14 cellular contexts compared by ENCODE assay signal in the genomic region with DNA sequence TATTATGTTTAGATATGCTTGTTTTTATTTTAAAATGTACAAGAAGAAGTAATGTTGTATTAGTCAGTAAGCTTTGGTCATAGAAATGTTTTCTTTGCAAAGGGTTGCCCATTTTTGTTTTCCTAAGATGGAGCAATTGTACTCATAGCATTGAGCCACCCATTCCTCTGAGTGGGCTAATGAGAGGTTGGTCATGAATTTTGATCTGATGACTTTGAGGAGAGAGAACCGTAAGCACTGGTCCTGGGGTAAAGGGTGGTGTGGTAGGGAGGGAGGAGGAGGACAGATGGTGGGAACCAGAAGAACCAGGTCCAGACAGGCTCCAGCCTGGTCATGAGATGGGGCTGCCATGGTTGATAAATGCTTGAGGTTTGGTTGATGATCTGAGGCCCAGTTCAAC. TPM values are rescaled to one million over a fixed set of nuclear protein-coding genes. Genes with fewer than 3 reads are reported as not detected.
DNase-seq lines count a peak whose midpoint lies in the region; ATAC-seq, FAIRE-seq and TF ChIP-seq lines count a peak whose summit lies in the region.
"Had no signal": no experiment of that assay in that cellular context is flagged by ENCODE, and none has a peak within 500 bp of the region (broad histone marks: within the 10 kb centered on the region; RNA-seq: fewer than 3 reads in every experiment).

No MANE protein-coding gene starts in this region.

- peak overlapping the region; percentile 86 to 91 for H3K27ac ChIP-seq in A549
- H3K27ac ChIP-seq in K562 (ENCODE audit: extremely low read depth, low read depth, low read length) = peak overlapping the region; percentile 93; the same call in 1 of the 3 replicates
- H3K27ac ChIP-seq in mesodermal cell (ENCODE audit: low read depth, low read length, severe bottlenecking) = peak overlapping the region; percentile 41
- H3K27ac ChIP-seq in caudate nucleus (ENCODE audit: low read depth, low read length) = no peak overlapping the region

- H3K9me3 ChIP-seq in A549 (no peaks in the 10 kb centered on the region), K562 (replicated peaks; ENCODE audit: control insufficient read depth, insufficient read depth, low read depth, low read length) (no peaks in the 10 kb centered on the region), mesodermal cell (ENCODE audit: control insufficient read depth, low read length) (no peaks in the 10 kb centered on the region)
- H3K9me3 ChIP-seq: Caco-2, right atrium auricular region had no signal

- ATAC-seq in A549 = no peak
- no peak for ATAC-seq in K562
- ATAC-seq in HG02870 (IDR thresholded peaks at IDR 0.05; ENCODE audit: unreplicated experiment) = no peak
- ATAC-seq in HG02885 (IDR thresholded peaks at IDR 0.05; ENCODE audit: poor library complexity, unreplicated experiment) = no peak

- BruUV-seq in K562 (replicated peaks; lab: Mats Ljungman, UMichigan) = no TSS peak

- TF ChIP-seq CTCF in A549 (IDR thresholded peaks at IDR 0.05) (no peak), HFFc6 (IDR thresholded peaks at IDR 0.05) (no peak), K562 (IDR thresholded peaks at IDR 0.05 in 2 of 3, conservative IDR thresholded peaks at IDR 0.05 in 1 of 3; ENCODE audit: insufficient read depth in 2 of 3, low read depth in 1 of 3, low read length in 3 of 3) (no peak)

- H3K4me1 Mint-ChIP-seq in HFFc6 (ENCODE audit: low read depth) = peaks cover 78% of the 10 kb centered on the region

- peaks cover 8% of the 10 kb centered on the region; the same call in 1 of the 2 replicates for H3K36me3 Mint-ChIP-seq in HFFc6 (ENCODE audit: low read depth)
- H3K36me3 Mint-ChIP-seq: activated naive CD8-positive, alpha-beta T cell had no signal

- H3K79me2 ChIP-seq in K562 (ENCODE audit: control insufficient read depth, insufficient read depth, low read length) = no peaks in the 10 kb centered on the region

- in situ Hi-C loops in K562 (cut with MboI) = loop anchor here (5.0 kb wide), 1 partner anchor 520 kb away; no protein-coding TSS in a partner anchor

- no peaks in the 10 kb centered on the region for H3K9me1 ChIP-seq in K562 (ENCODE audit: control insufficient read depth, insufficient read depth, low read length)

- H3K9me3 Mint-ChIP-seq in HFFc6 = no peaks in the 10 kb centered on the region
- H3K9me3 Mint-ChIP-seq: neural crest cell; T-helper 2 cell treated with Interferon-gamma antibody and Interleukin-4, amounts not matched to agents 5 μg/mL and 100 μg/mL, for 36 hours had no signal

- FAIRE-seq in A549 (lab: Jason Lieb, UNC) = no peak
- no peak for FAIRE-seq in K562 (lab: Jason Lieb, UNC)

- no peaks in the 10 kb centered on the region for H4K20me1 ChIP-seq in K562 (replicated peaks; ENCODE audit: control insufficient read depth, insufficient read depth, low read length)

- DNase-seq in A549 (ENCODE audit: low read depth in 1 of 2, low spot score in 1 of 2) = no peak
- no peak for DNase-seq in HFFc6
- DNase-seq in K562 (ENCODE audit: extremely low read depth in 1 of 4, low spot score in 3 of 4) = no peak
- DNase-seq in caudate nucleus (lab: John Stamatoyannopoulos, UW) = no peak
- DNase-seq in NAMALWA (ENCODE audit: low spot score) = no peak
- DNase-seq: Caco-2, SIG-M5 had no signal

- POLR2A ChIA-PET in A549 (lab: Yijun Ruan, JAX) (no interaction called here), K562 (lab: Yijun Ruan, JAX) (interaction anchor here (0.6 to 2.4 kb wide), 7 partner anchors 10 to 452 kb away, joined by 3 to 17 read pairs (median 5); no protein-coding TSS in a partner anchor)

- H3K4me2 ChIP-seq in A549 = peak overlapping the region; percentile 78
- peak overlapping the region; percentile 83 for H3K4me2 ChIP-seq in K562 (ENCODE audit: insufficient read depth, low read length)

- H3K36me3 ChIP-seq in K562 (ENCODE audit: control insufficient read depth, insufficient read depth, low read length) = no peaks in the 10 kb centered on the region
- H3K36me3 ChIP-seq in mesodermal cell (ENCODE audit: control insufficient read depth, insufficient read depth, low read length) = no peaks in the 10 kb centered on the region
- H3K36me3 ChIP-seq: right atrium auricular region had no signal

- H3K4me3 Mint-ChIP-seq in HFFc6 = peak overlapping the region; percentile 77

- H3K9ac ChIP-seq in K562 (ENCODE audit: insufficient read depth in 1 of 2, low read depth in 2 of 2, low read length in 2 of 2) = no peak overlapping the region

- TF ChIP-seq POLR2A in A549 (IDR thresholded peaks at IDR 0.05; ENCODE audit: low read length) (no peak), K562 (conservative IDR thresholded peaks at IDR 0.05) (no peak)

- H3K4me3 ChIP-seq in A549 (no peak overlapping the region), K562 (no peak overlapping the region), mesodermal cell (ENCODE audit: extremely low read depth, insufficient read depth, low read length, poor library complexity, severe bottlenecking) (no peak overlapping the region)
- H3K4me3 ChIP-seq: right atrium auricular region had no signal

- no peaks in the 10 kb centered on the region; the same call in 1 of the 2 replicates for H3K27me3 Mint-ChIP-seq in HFFc6 (ENCODE audit: insufficient read depth)

- H3K27me3 ChIP-seq in K562 (ENCODE audit: control insufficient read depth in 2 of 2, insufficient read depth in 2 of 2, low read length in 2 of 2) = no peaks in the 10 kb centered on the region
- H3K27me3 ChIP-seq: right atrium auricular region had no signal

- no peak for TF ChIP-seq EP300 in A549 (IDR thresholded peaks at IDR 0.05)
- TF ChIP-seq EP300 in K562 (IDR thresholded peaks at IDR 0.05; ENCODE audit: low read length) = no peak

- CTCF ChIA-PET in A549 (lab: Yijun Ruan, JAX) (interaction anchor here (0.6 to 12.3 kb wide), 32 partner anchors 9 to 608 kb away, joined by 3 to 148 read pairs (median 5); partner anchors contain the start of genes ATP6V0B and SLC6A9), K562 (lab: Yijun Ruan, JAX; ENCODE audit: low intra/inter-chr PET ratio) (interaction anchor here (0.8 to 3.2 kb wide), 5 partner anchors 10 to 284 kb away, joined by 3 to 33 read pairs (median 5); no protein-coding TSS in a partner anchor)

- TF ChIP-seq RAD21 in A549 (conservative IDR thresholded peaks at IDR 0.05 in 1 of 2, IDR thresholded peaks at IDR 0.05 in 1 of 2) (no peak), K562 (CRISPR knock-in tag; conservative IDR thresholded peaks at IDR 0.05 in 1 of 2, IDR thresholded peaks at IDR 0.05 in 1 of 2) (no peak)

- peak overlapping the region; percentile 90 for H3K27ac Mint-ChIP-seq in HFFc6
- H3K27ac Mint-ChIP-seq: T-helper 2 cell treated with Interferon-gamma antibody and Interleukin-4, amounts not matched to agents 5 μg/mL and 100 μg/mL, for 36 hours had no signal

- intact Hi-C loops in K562 (cut with micrococcal nuclease) = loop anchor here (1.0 to 5.0 kb wide), 5 partner anchors 42 to 820 kb away; partner anchors contain the start of gene ARTN

- 67% methylated on average over 1 of the region's 1 CpG for WGBS in A549 (ENCODE audit: missing lambda C conversion rate)
- WGBS in K562 (ENCODE audit: insufficient coverage, low coverage, missing lambda C conversion rate) = 47% methylated on average over 1 of the region's 1 CpG
- WGBS in mesodermal cell (ENCODE audit: insufficient coverage in 2 of 2), 2 experiments = 90 to 93% methylated on average over 1 of the region's 1 CpG

- H3K4me1 ChIP-seq in A549 (peaks cover 45% of the 10 kb centered on the region), K562 (replicated peaks in 1 of 2; ENCODE audit: control insufficient read depth in 2 of 2, insufficient read depth in 2 of 2, low read length in 2 of 2) (peaks cover 28 to 43% of the 10 kb centered on the region in 2 experiments; a peak in 4 of 5 replicates), mesodermal cell (ENCODE audit: control insufficient read depth, insufficient read depth, low read length, poor library complexity, severe bottlenecking) (peaks cover 26% of the 10 kb centered on the region)

- H2AFZ ChIP-seq in K562 (ENCODE audit: low read depth, low read length) = peak overlapping the region; percentile 97

RNA-seq across cellular contexts. Expression of gene SLC6A9, which starts 15.9 kb away (rescaled TPM):
- polyA plus RNA-seq in A549 (2011; rRNA removed) (9.0 and 10.5 TPM in 2 replicates), A549 (2017; fragmentation: RNase III; extraction: RNeasy Plus Mini Kit Qiagen cat#74134 plus additional on column Dnase treatment) (11.1 to 17.7 TPM (median 17.3 TPM) in 3 replicates), K562 (2011; rRNA removed) (2.9 and 8.8 TPM in 2 replicates), K562 (2014; fragmentation: Illumina TruSeq; extraction: Trizol) (12.9 and 16.7 TPM in 2 replicates), K562 (2014; fragmentation: Nextera tagmentation; extraction: Ambion mirVana) (under 1 TPM; 0.17 to 0.25 TPM), K562 (2014; rRNA removed) (10.5 and 10.6 TPM in 2 replicates)
- 6.4 and 8.3 TPM in 2 replicates for polyA plus RNA-seq in A549 (2012; cell fraction: cytosol; rRNA removed)
- polyA plus RNA-seq in A549 (2012; cell fraction: nucleus; rRNA removed) = 15.9 and 22.1 TPM in 2 replicates
- polyA minus RNA-seq in A549 (2011; rRNA and poly(A)+ RNA removed) = 22.0 and 24.1 TPM in 2 replicates
- 10 to 100 TPM in 2 of 6 experiments, 1 to 10 TPM in 4; 8.3 to 11.0 (median 9.3) TPM for total RNA-seq in HFFc6 (2021; fragmentation: NEBNext Ultra II Directional; extraction: Animal tissue kit (Norgen Biotek cat#: 25700))
- 15.5 and 41.5 TPM in 2 replicates for total RNA-seq in K562 (2011; cell fraction: chromatin; rRNA removed; ENCODE audit: low replicate concordance)
- 28.5 and 33.8 TPM in 2 replicates for total RNA-seq in K562 (2011; cell fraction: nucleolus; rRNA removed)
- 21.3 and 22.7 TPM in 2 replicates for total RNA-seq in K562 (2011; cell fraction: nucleoplasm; rRNA removed)
- total RNA-seq in K562 (2014; rRNA removed) (4.1 and 8.4 TPM in 2 replicates), K562 (2014; rRNA removed; fragmentation: Illumina TruSeq; extraction: Trizol) (2.5 and 3.0 TPM in 2 replicates), K562 (2015; rRNA removed; fragmentation: Illumina TruSeq; extraction: Trizol) (0.51 and 0.75 TPM in 2 replicates), K562 (2021) (16.7 and 18.7 TPM in 2 replicates)
- polyA plus RNA-seq in K562 (2011; cell fraction: cytosol; rRNA removed) = 5.7 and 6.6 TPM in 2 replicates
- 27.8 and 27.9 TPM in 2 replicates for polyA plus RNA-seq in K562 (2011; cell fraction: nucleus; rRNA removed)
- 6.2 and 54.3 TPM in 2 replicates for polyA plus RNA-seq in K562 (2012)
- polyA minus RNA-seq in K562 (2011; rRNA and poly(A)+ RNA removed) = 3.7 and 5.1 TPM in 2 replicates
- polyA minus RNA-seq in K562 (2011; cell fraction: cytosol; rRNA and poly(A)+ RNA removed) = 2.5 and 5.5 TPM in 2 replicates
- 6.1 and 10.2 TPM in 2 replicates for polyA minus RNA-seq in K562 (2011; cell fraction: nucleus; rRNA and poly(A)+ RNA removed)
- polyA plus RNA-seq in mesodermal cell (2013, experiment 1 of 2) = 13.7 TPM
- polyA plus RNA-seq in mesodermal cell (2013, experiment 2 of 2) = 11.8 TPM

RNA-seq across cellular contexts. Expression of gene CCDC24, which starts 55.7 kb away (rescaled TPM):
- 2.0 and 2.9 TPM in 2 replicates for polyA plus RNA-seq in A549 (2011; rRNA removed)
- 3.5 and 5.4 TPM in 2 replicates for polyA plus RNA-seq in A549 (2012; cell fraction: cytosol; rRNA removed)
- 12.0 and 17.8 TPM in 2 replicates for polyA plus RNA-seq in A549 (2012; cell fraction: nucleus; rRNA removed)
- polyA plus RNA-seq in A549 (2017; fragmentation: RNase III; extraction: RNeasy Plus Mini Kit Qiagen cat#74134 plus additional on column Dnase treatment) = 9.3 to 12.5 TPM (median 10.2 TPM) in 3 replicates
- polyA minus RNA-seq in A549 (2011; rRNA and poly(A)+ RNA removed) = 2.0 and 2.4 TPM in 2 replicates
- total RNA-seq in HFFc6 (2021; fragmentation: NEBNext Ultra II Directional; extraction: Animal tissue kit (Norgen Biotek cat#: 25700)) = 1 to 10 TPM; 5.6 to 7.7 (median 6.5) TPM
- 1.4 and 6.8 TPM in 2 replicates for total RNA-seq in K562 (2011; cell fraction: chromatin; rRNA removed; ENCODE audit: low replicate concordance)
- total RNA-seq in K562 (2011; cell fraction: nucleolus; rRNA removed) = 5.8 TPM in 2 replicates
- 4.1 and 6.1 TPM in 2 replicates for total RNA-seq in K562 (2011; cell fraction: nucleoplasm; rRNA removed)
- total RNA-seq in K562 (2014; rRNA removed) = 3.0 and 4.5 TPM in 2 replicates
- total RNA-seq in K562 (2014; rRNA removed; fragmentation: Illumina TruSeq; extraction: Trizol) = 0.70 and 1.5 TPM in 2 replicates
- 1.7 and 2.2 TPM in 2 replicates for total RNA-seq in K562 (2015; rRNA removed; fragmentation: Illumina TruSeq; extraction: Trizol)
- 4.4 and 5.2 TPM in 2 replicates for total RNA-seq in K562 (2021)
- polyA plus RNA-seq in K562 (2011; rRNA removed) = 1.3 and 2.3 TPM in 2 replicates
- 2.0 and 4.9 TPM in 2 replicates for polyA plus RNA-seq in K562 (2011; cell fraction: cytosol; rRNA removed)
- polyA plus RNA-seq in K562 (2011; cell fraction: nucleus; rRNA removed) = 6.8 and 13.1 TPM in 2 replicates
- polyA plus RNA-seq in K562 (2012) = 3.7 and 4.3 TPM in 2 replicates
- 1.5 and 3.0 TPM in 2 replicates for polyA plus RNA-seq in K562 (2014; fragmentation: Illumina TruSeq; extraction: Trizol)
- under 1 TPM; 0.31 to 0.64 TPM for polyA plus RNA-seq in K562 (2014; fragmentation: Nextera tagmentation; extraction: Ambion mirVana)
- polyA plus RNA-seq in K562 (2014; rRNA removed) = 3.7 and 4.5 TPM in 2 replicates
- polyA minus RNA-seq in K562 (2011; rRNA and poly(A)+ RNA removed) = 0.36 and 0.39 TPM in 2 replicates
- 1.1 and 5.4 TPM in 2 replicates for polyA minus RNA-seq in K562 (2011; cell fraction: cytosol; rRNA and poly(A)+ RNA removed)
- 1.7 and 2.2 TPM in 2 replicates for polyA minus RNA-seq in K562 (2011; cell fraction: nucleus; rRNA and poly(A)+ RNA removed)
- polyA plus RNA-seq in mesodermal cell (2013, experiment 1 of 2) = 6.6 TPM
- 5.2 TPM for polyA plus RNA-seq in mesodermal cell (2013, experiment 2 of 2)
